ENCODE assay signal across 21 cellular contexts in genomic region chr7:80432166-80432565, GRCh38.
DNase-seq lines count a peak whose midpoint lies in the region; ATAC-seq and TF ChIP-seq lines count a peak whose summit lies in the region.
"Had no signal": no experiment of that assay in that cellular context is flagged by ENCODE, and none has a peak within 500 bp of the region (broad histone marks: within the 10 kb centered on the region; RNA-seq: fewer than 3 reads in every experiment).

No MANE protein-coding gene starts in this region.

- no TSS peak for BruUV-seq in mammary epithelial cell (replicated peaks; lab: Mats Ljungman, UMichigan)
- BruUV-seq in MCF 10A (replicated peaks; lab: Mats Ljungman, UMichigan): no TSS peak
- BruUV-seq in PC-3 (replicated peaks; lab: Mats Ljungman, UMichigan): no TSS peak

- H3K79me2 ChIP-seq in mammary epithelial cell (ENCODE audit: insufficient read depth, low read length) (no peaks in the 10 kb centered on the region), PC-3 (ENCODE audit: low read length) (no peaks in the 10 kb centered on the region)

- H3K4me2 ChIP-seq in mammary epithelial cell (ENCODE audit: insufficient read depth, low read depth, low read length): no peak overlapping the region
- no peak overlapping the region for H3K4me2 ChIP-seq in PC-3 (ENCODE audit: low read length)
- H3K4me2 ChIP-seq: BLaER1, GM23338 had no signal

- H3K9me2 ChIP-seq in PC-3 (replicated peaks; ENCODE audit: low read length): no peaks in the 10 kb centered on the region

- CTCF ChIA-PET in mammary epithelial cell (lab: Charles Lee; ENCODE audit: low non-redundant PET) (no interaction called here), MCF 10A (lab: Yijun Ruan, JAX) (interaction anchor here (1.0 kb wide), 1 partner anchor 227 kb away, joined by 3 read pairs; no protein-coding TSS in a partner anchor), PC-3 (lab: Charles Lee) (no interaction called here), RWPE1 (lab: Yijun Ruan, JAX) (no interaction called here)

- H3K9ac ChIP-seq in mammary epithelial cell (ENCODE audit: insufficient read depth, low read length): no peak overlapping the region
- H3K9ac ChIP-seq in PC-3 (ENCODE audit: low read length): no peak overlapping the region
- H3K9ac ChIP-seq: BLaER1 had no signal

- H3K4me1 Mint-ChIP-seq in MCF 10A (ENCODE audit: insufficient read depth, unreplicated experiment): peaks cover 3% of the 10 kb centered on the region
- H3K4me1 Mint-ChIP-seq: B cell; CD4-positive, CD25-positive, alpha-beta regulatory T cell had no signal

- in situ Hi-C loops in mammary epithelial cell (cut with MboI; ENCODE audit: low sequenced_read_pairs in 2 of 2): loop anchor here in 1 of 2 donors (25.0 kb wide), 1 partner anchor 1030 kb away; no protein-coding TSS in a partner anchor
- in situ Hi-C loops in GM13976 (cut with MboI; ENCODE audit: low sequenced_read_pairs, unreplicated experiment): no loop called here

- no peak for TF ChIP-seq POLR2A in esophagus squamous epithelium (IDR thresholded peaks at IDR 0.05)

- DNase-seq in mammary epithelial cell: peak; percentile 10
- DNase-seq in MCF 10A (ENCODE audit: unreplicated experiment): no peak
- peak; percentile 40 for DNase-seq in PC-3
- peak in 1 of 2 donors; percentile 57 for DNase-seq in foreskin keratinocyte
- DNase-seq in activated CD4-positive, alpha-beta T cell treated with anti-CD3 and anti-CD28 coated beads for 48 hours: no peak
- no peak for DNase-seq in GM13976 (ENCODE audit: low spot score)
- DNase-seq in RWPE1 (ENCODE audit: low spot score): no peak
- no peak for DNase-seq in esophagus squamous epithelium (lab: John Stamatoyannopoulos, UW)
- DNase-seq: Caco-2; CD4-positive, CD25-positive, alpha-beta regulatory T cell; CD8-positive, alpha-beta T cell; DMS153; DND-41; GDM1; H9 had no signal

- H3K9me3 ChIP-seq in mammary epithelial cell (replicated peaks; ENCODE audit: insufficient read depth, low read length) (no peaks in the 10 kb centered on the region), PC-3 (ENCODE audit: low read length) (no peaks in the 10 kb centered on the region), esophagus squamous epithelium (no peaks in the 10 kb centered on the region)
- H3K9me3 ChIP-seq: Caco-2 had no signal

- no peaks in the 10 kb centered on the region for H3F3A ChIP-seq in PC-3 (ENCODE audit: low read length, unreplicated experiment)

- H3K27ac ChIP-seq in mammary epithelial cell (ENCODE audit: insufficient read depth, low read depth, low read length) (no peak overlapping the region), PC-3 (ENCODE audit: low read length) (no peak overlapping the region), foreskin keratinocyte (no peak overlapping the region), RWPE1 (no peak overlapping the region), esophagus squamous epithelium (no peak overlapping the region)
- H3K27ac ChIP-seq: 22Rv1, BLaER1, C4-2B had no signal

- ATAC-seq in PC-3: peak; percentile 29; the same call in 1 of the 2 replicates
- peak; percentile 24 for ATAC-seq in foreskin keratinocyte
- ATAC-seq: CD8-positive, alpha-beta T cell; GM12878; GM23338 had no signal

- H2AFZ ChIP-seq in mammary epithelial cell (ENCODE audit: low read depth, low read length) (no peak overlapping the region), PC-3 (ENCODE audit: low read length) (no peak overlapping the region)
- H2AFZ ChIP-seq: GM23338 had no signal

- 100% methylated on average over 1 of the region's 1 CpG for WGBS in mammary epithelial cell (ENCODE audit: low coverage, missing lambda C conversion rate)
- WGBS in esophagus squamous epithelium, 2 donors: 0 to 67% methylated on average over 1 of the region's 1 CpG

- no peak overlapping the region for H3K27ac Mint-ChIP-seq in MCF 10A (ENCODE audit: low read depth, unreplicated experiment)
- H3K27ac Mint-ChIP-seq: B cell; CD4-positive, CD25-positive, alpha-beta regulatory T cell; CD8-positive, alpha-beta T cell; H9 had no signal

- POLR2A ChIA-PET in MCF 10A (lab: Yijun Ruan, JAX) (interaction anchor here (1.1 kb wide), 1 partner anchor 54 kb away, joined by 4 read pairs; no protein-coding TSS in a partner anchor), PC-3 (lab: Charles Lee; ENCODE audit: unreplicated experiment) (no interaction called here), RWPE1 (lab: Yijun Ruan, JAX; ENCODE audit: low non-redundant PET) (no interaction called here)

- intact Hi-C loops in mammary epithelial cell (cut with micrococcal nuclease): loop anchor here (1.0 kb wide), 1 partner anchor 21 kb away; no protein-coding TSS in a partner anchor
- intact Hi-C loops in MCF 10A (cut with micrococcal nuclease): no loop called here
- intact Hi-C loops in PC-3 (cut with micrococcal nuclease): loop anchor here (1.0 kb wide), 1 partner anchor 21 kb away; no protein-coding TSS in a partner anchor
- intact Hi-C loops in esophagus squamous epithelium (cut with DNase I): loop anchor here (10.0 kb wide), 1 partner anchor 233 kb away; no protein-coding TSS in a partner anchor

- H3K4me3 ChIP-seq in mammary epithelial cell (replicated peaks in 1 of 3; ENCODE audit: insufficient read depth in 1 of 3, low read depth in 2 of 3, low read length in 3 of 3) (no peak overlapping the region), PC-3 (ENCODE audit: low read length) (no peak overlapping the region), esophagus squamous epithelium (no peak overlapping the region)
- H3K4me3 ChIP-seq: BLaER1, GM12878, GM23338 had no signal

- no peaks in the 10 kb centered on the region for H3K36me3 Mint-ChIP-seq in MCF 10A (ENCODE audit: insufficient read depth, unreplicated experiment)
- H3K36me3 Mint-ChIP-seq: CD4-positive, CD25-positive, alpha-beta regulatory T cell; CD8-positive, alpha-beta T cell had no signal

- no peaks in the 10 kb centered on the region for H3K27me3 Mint-ChIP-seq in MCF 10A (ENCODE audit: insufficient read depth, unreplicated experiment)
- H3K27me3 Mint-ChIP-seq: B cell; CD4-positive, CD25-positive, alpha-beta regulatory T cell had no signal

- dilution Hi-C loops in mammary epithelial cell (cut with HindIII; ENCODE audit: low sequenced_read_pairs): no loop called here

- H3K4me1 ChIP-seq in mammary epithelial cell (ENCODE audit: insufficient read depth, low read length): no peaks in the 10 kb centered on the region
- peaks cover 10% of the 10 kb centered on the region; the same call in 1 of the 2 replicates for H3K4me1 ChIP-seq in PC-3 (ENCODE audit: insufficient read depth, low read length)
- no peaks in the 10 kb centered on the region for H3K4me1 ChIP-seq in foreskin keratinocyte
- no peaks in the 10 kb centered on the region for H3K4me1 ChIP-seq in esophagus squamous epithelium
- H3K4me1 ChIP-seq: BLaER1, Caco-2 had no signal

- H3K36me3 ChIP-seq in mammary epithelial cell (ENCODE audit: insufficient read depth, low read length): no peaks in the 10 kb centered on the region
- H3K36me3 ChIP-seq in PC-3 (ENCODE audit: low read depth, low read length): no peaks in the 10 kb centered on the region
- H3K36me3 ChIP-seq in esophagus squamous epithelium: no peaks in the 10 kb centered on the region
- H3K36me3 ChIP-seq: BLaER1 had no signal

- H3K4me3 Mint-ChIP-seq in MCF 10A (ENCODE audit: unreplicated experiment): no peak overlapping the region
- H3K4me3 Mint-ChIP-seq: B cell; CD4-positive, CD25-positive, alpha-beta regulatory T cell; CD8-positive, alpha-beta T cell; GM23338; H9 had no signal

- H4K20me1 ChIP-seq in mammary epithelial cell (ENCODE audit: insufficient read depth, low read length): no peaks in the 10 kb centered on the region
- H4K20me1 ChIP-seq in PC-3 (ENCODE audit: low read length): no peaks in the 10 kb centered on the region
- H4K20me1 ChIP-seq: BLaER1 had no signal

- TF ChIP-seq CTCF in mammary epithelial cell (conservative IDR thresholded peaks at IDR 0.05 in 1 of 2, IDR thresholded peaks at IDR 0.05 in 1 of 2; ENCODE audit: extremely low read depth in 1 of 2, insufficient read depth in 1 of 2, low read depth in 1 of 2, low read length in 2 of 2): no peak
- no peak for TF ChIP-seq CTCF in MCF 10A (IDR thresholded peaks at IDR 0.05; ENCODE audit: unreplicated experiment)
- TF ChIP-seq CTCF in PC-3 (conservative IDR thresholded peaks at IDR 0.05; ENCODE audit: low read depth, low read length): no peak
- no peak for TF ChIP-seq CTCF in foreskin keratinocyte (conservative IDR thresholded peaks at IDR 0.05)
- TF ChIP-seq CTCF in GM13976 (IDR thresholded peaks at IDR 0.05; ENCODE audit: borderline replicate concordance, control extremely low read depth, extremely low read depth, insufficient read depth, missing control alignments): no peak
- no peak for TF ChIP-seq CTCF in RWPE1 (conservative IDR thresholded peaks at IDR 0.05; ENCODE audit: low read depth)
- TF ChIP-seq CTCF in esophagus squamous epithelium (IDR thresholded peaks at IDR 0.05): no peak

- H3K27me3 ChIP-seq in mammary epithelial cell (ENCODE audit: insufficient read depth, low read length): no peaks in the 10 kb centered on the region
- no peaks in the 10 kb centered on the region for H3K27me3 ChIP-seq in PC-3 (ENCODE audit: low read length)
- H3K27me3 ChIP-seq in foreskin keratinocyte: no peaks in the 10 kb centered on the region
- no peaks in the 10 kb centered on the region for H3K27me3 ChIP-seq in esophagus squamous epithelium
- H3K27me3 ChIP-seq: BLaER1 had no signal

- H3K9me3 Mint-ChIP-seq in MCF 10A (ENCODE audit: unreplicated experiment): peaks cover 8% of the 10 kb centered on the region
- H3K9me3 Mint-ChIP-seq: CD8-positive, alpha-beta T cell had no signal

Comparison
In these comparisons a context has a peak if more than half of its experiments do, and no peak if none do; other contexts are left out.
1. DNase-seq: peak in mammary epithelial cell (single experiment) and PC-3 (single experiment); none in MCF 10A (single experiment), activated CD4-positive, alpha-beta T cell treated with anti-CD3 and anti-CD28 coated beads for 48 hours (single experiment), GM13976 (single experiment), RWPE1 (single experiment) and esophagus squamous epithelium (single experiment).